Comparison of ENCODE assay signal across 1 cellular context in genomic region chr1:14800014-14800413, GRCh38.
TF ChIP-seq lines count a peak whose summit lies in the region.

No MANE protein-coding gene starts in this region.

TF ChIP-seq in WTC11, 78 proteins besides CTCF, POLR2A, EP300 and RAD21 (continued from another document):
- TF ChIP-seq ZNF396 (CRISPR knock-in tag; IDR thresholded peaks at IDR 0.05; ENCODE audit: borderline replicate concordance) (no peak), TEAD4 (CRISPR knock-in tag; IDR thresholded peaks at IDR 0.05) (no peak), ZNF423 (CRISPR knock-in tag; IDR thresholded peaks at IDR 0.05) (no peak), IRF2 (CRISPR knock-in tag; IDR thresholded peaks at IDR 0.05; ENCODE audit: borderline replicate concordance, low read depth) (no peak), ZNF512 (CRISPR knock-in tag; IDR thresholded peaks at IDR 0.05; ENCODE audit: borderline replicate concordance) (no peak), NR3C1 (CRISPR knock-in tag; conservative IDR thresholded peaks at IDR 0.05; ENCODE audit: low read depth) (no peak)
